ENCODE assay signal across 29 cellular contexts in genomic region chr5:94360382-94360781, GRCh38.
"Had no signal": no experiment of that assay in that cellular context is flagged by ENCODE, and none has a peak within 500 bp of the region (broad histone marks: within the 10 kb centered on the region; RNA-seq: fewer than 3 reads in every experiment).

No MANE protein-coding gene starts in this region.

- ATAC-seq: activated CD4-positive, alpha-beta T cell treated with anti-CD3 and anti-CD28 coated beads for 36 hours; activated T-cell treated with anti-CD3 and anti-CD28 coated beads, Interleukin-2, amount 50 U/mL, for 4 hours; left colon; lower lobe of right lung; sciatic nerve; stimulated activated naive B cell treated with anti-CD40 and anti-IgM and Interleukin-4, amounts not matched to agents 10 μg/mL and 1 μg/mL and 100 μg/mL, for 72 hours had no signal

- H3K27me3 ChIP-seq: esophagus squamous epithelium, gastrocnemius medialis, upper lobe of left lung had no signal

- H3K27ac ChIP-seq: coronary artery, esophagus squamous epithelium, gastrocnemius medialis, lower lobe of right lung, thoracic aorta, upper lobe of left lung had no signal

- H3K4me1 ChIP-seq: gastrocnemius medialis, lower lobe of right lung, upper lobe of left lung had no signal

- H3K4me3 ChIP-seq: coronary artery, esophagus squamous epithelium, gastrocnemius medialis, lower lobe of right lung, smooth muscle cell, thoracic aorta, upper lobe of left lung had no signal

- H3K9me3 ChIP-seq: esophagus squamous epithelium, gastrocnemius medialis, lower lobe of right lung, thoracic aorta, upper lobe of left lung had no signal

- DNase-seq: activated B cell treated with CpG ODN at 0.5 μM for 24 hours; activated CD4-positive, alpha-beta T cell treated with anti-CD3 and anti-CD28 coated beads for 36 hours; activated CD4-positive, alpha-beta T cell treated with anti-CD3 and anti-CD28 coated beads, Interleukin-2, amount 50 U/mL, for 4 hours; activated CD8-positive, alpha-beta memory T cell treated with anti-CD3 and anti-CD28 coated beads for 24 hours; activated CD8-positive, alpha-beta memory T cell treated with anti-CD3 and anti-CD28 coated beads, Interleukin-2, amount 50 U/mL, for 4 hours; activated naive CD4-positive, alpha-beta T cell treated with Interleukin-2 at 50 U/mL for 16 hours; activated naive CD8-positive, alpha-beta T cell treated with anti-CD3 and anti-CD28 coated beads, Interleukin-2, amount 10 ng/mL, durations not matched to agents 7 days and 5 days; activated T-cell treated with anti-CD3 and anti-CD28 coated beads, Interleukin-2, amount 50 U/mL, for 4 hours; amniotic stem cell; cerebellar nuclear complex; esophagus squamous epithelium; gastrocnemius medialis; islet precursor cell; left colon; lower lobe of right lung; naive B cell; nucleus accumbens; stimulated activated CD4-positive, alpha-beta T cell treated with anti-CD3 and anti-CD28 coated beads, Interleukin-15, amount 100 ng/mL, for 24 hours; stimulated activated CD4-positive, alpha-beta T cell treated with anti-CD3 and anti-CD28 coated beads, Interleukin-2, amount 100 ng/mL, for 48 hours; stimulated activated CD8-positive, alpha-beta memory T cell treated with anti-CD3 and anti-CD28 coated beads, Interleukin-4, amount 100 ng/mL, for 48 hours; stimulated activated naive B cell treated with anti-CD40 and anti-IgM and Interleukin-4, amounts not matched to agents 10 μg/mL and 1 μg/mL and 100 μg/mL, for 72 hours; T-helper 1 cell; T-helper 9 cell; upper lobe of left lung had no signal

- H3K36me3 ChIP-seq: esophagus squamous epithelium, gastrocnemius medialis, lower lobe of right lung, thoracic aorta, upper lobe of left lung had no signal

- FAIRE-seq: bronchial epithelial cell had no signal

- H3K4me2 ChIP-seq: smooth muscle cell had no signal
